Comparison of ENCODE assay signal across 8 cellular contexts in genomic region chrX:19514791-19515614, GRCh38. TPM values are rescaled to one million over a fixed set of nuclear protein-coding genes. Genes with fewer than 3 reads are reported as not detected.
DNase-seq lines count a peak whose midpoint lies in the region; ATAC-seq and TF ChIP-seq lines count a peak whose summit lies in the region.

Gene MAP3K15 (minus strand): TSS chrX:19515508. CDS start chrX:19515261, 247 bp downstream.

- peak within 1 kb of the TSS; percentile 83 for H3K4me2 ChIP-seq in hepatocyte

- H3K27me3 ChIP-seq in hepatocyte, result peaks cover 5% of the 10 kb centered on the region

- WGBS in hepatocyte (ENCODE audit: low lambda C conversion rate, missing lambda C conversion rate), result 26% methylated on average over 26 of the region's 100 CpGs

- no peaks in the 10 kb centered on the region for H3K36me3 ChIP-seq in hepatocyte (replicated peaks; ENCODE audit: insufficient read depth, low read depth)

- ATAC-seq in GM19328 (IDR thresholded peaks at IDR 0.05; ENCODE audit: unreplicated experiment) (no peak), GM18868 (IDR thresholded peaks at IDR 0.05; ENCODE audit: unreplicated experiment) (no peak)

- H3K9me3 ChIP-seq in hepatocyte (ENCODE audit: low read depth), result no peaks in the 10 kb centered on the region

- DNase-seq in NCI-H2227 (lab: John Stamatoyannopoulos, UW; ENCODE audit: unreplicated experiment) (peak; percentile 46), NCI-H2227 treated with DMSO at 0.1 percent for 48 hours (lab: John Stamatoyannopoulos, UW) (no peak), Kasumi-1 (lab: John Stamatoyannopoulos, UW) (peak; percentile 3 to 17), hepatocyte (ENCODE audit: low spot score) (peak; percentile 39)
- peak; percentile 39 to 53 for DNase-seq in activated T-cell treated with anti-CD3 and anti-CD28 coated beads, Interleukin-2, amount 50 U/mL, for 48 hours
- DNase-seq in stimulated activated CD4-positive, alpha-beta T cell treated with anti-CD3 and anti-CD28 coated beads, TNF-alpha, amount 100 ng/mL, for 24 hours (ENCODE audit: low read depth in 3 of 3), result peak in 2 of 3 experiments; percentile 0 to 15

- peak; percentile 25 for TF ChIP-seq CTCF in hepatocyte (IDR thresholded peaks at IDR 0.05; ENCODE audit: poor library complexity)

- H3K79me2 ChIP-seq in hepatocyte, result no peaks in the 10 kb centered on the region

- H3K4me1 ChIP-seq in hepatocyte (ENCODE audit: insufficient read depth), result no peaks in the 10 kb centered on the region

- no peak within 1 kb of the TSS for H2AFZ ChIP-seq in hepatocyte

- no peak within 1 kb of the TSS for H3K4me3 ChIP-seq in hepatocyte

- H3K27ac ChIP-seq in hepatocyte, result no peak within 1 kb of the TSS

- no peaks in the 10 kb centered on the region for H3K9me2 ChIP-seq in hepatocyte (replicated peaks; ENCODE audit: insufficient read depth)

- H4K20me1 ChIP-seq in hepatocyte (ENCODE audit: insufficient read depth, poor library complexity, severe bottlenecking), result no peaks in the 10 kb centered on the region

RNA-seq across cellular contexts. Expression of gene MAP3K15, which starts in this region (rescaled TPM):
- 0.33 and 0.48 TPM in 2 replicates for total RNA-seq in hepatocyte
- polyA plus RNA-seq in hepatocyte, result 0.21 and 0.48 TPM in 2 replicates

Comparison
In these comparisons a context has a peak if more than half of its experiments do, and no peak if none do; other contexts are left out.
1. Peak in DNase-seq and H3K4me2 ChIP-seq in hepatocyte; RNA of the gene not detected or under 1 TPM.